ENCODE assay signal across 13 cellular contexts in the genomic region with DNA sequence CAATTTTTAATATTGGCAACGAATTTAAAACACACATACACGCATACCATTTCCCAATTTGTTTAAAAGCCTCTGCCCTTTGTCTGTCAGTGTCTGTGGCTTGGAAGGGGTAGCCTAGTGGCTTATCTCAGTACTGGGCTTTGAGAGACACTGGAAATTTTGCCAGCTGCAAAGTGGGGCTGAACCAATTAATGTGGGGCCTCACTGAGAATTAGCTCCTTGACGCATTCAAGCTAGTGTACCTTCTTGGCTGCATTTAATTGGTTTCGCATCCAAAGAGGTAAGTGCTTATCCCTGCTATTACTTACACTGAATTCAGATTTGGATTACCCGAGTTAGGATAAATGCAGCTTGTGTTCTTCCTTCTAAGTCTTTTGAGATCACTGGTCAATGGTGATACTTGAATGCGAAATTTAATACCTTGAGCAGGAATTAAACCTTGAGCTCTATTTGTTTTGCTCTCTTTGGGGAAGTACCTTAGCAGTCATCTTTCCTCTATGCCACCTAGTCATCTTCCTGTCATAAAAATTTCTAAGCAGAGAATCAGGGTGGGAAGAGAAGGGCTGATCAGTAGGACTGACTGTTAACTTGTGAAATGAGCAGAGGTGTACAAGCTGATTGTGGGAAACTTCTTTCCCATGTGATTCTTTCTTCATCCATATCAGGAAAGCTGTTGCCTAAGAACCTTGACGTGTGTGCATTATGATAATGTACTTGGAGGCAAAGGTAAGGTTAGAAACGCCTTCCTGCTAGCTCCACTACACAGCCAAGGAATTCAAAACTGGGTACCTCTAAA.
A peak's percentile ranks its signal among the peaks of the same experiment; 100 is the strongest.
DNase-seq lines count a peak whose midpoint lies in the region; ATAC-seq and TF ChIP-seq lines count a peak whose summit lies in the region.
"Had no signal": no experiment of that assay in that cellular context is flagged by ENCODE, and none has a peak within 500 bp of the region (broad histone marks: within the 10 kb centered on the region; RNA-seq: fewer than 3 reads in every experiment).

No MANE protein-coding gene starts in this region.

- peaks cover 31% of the 10 kb centered on the region for H3K27me3 Mint-ChIP-seq in activated CD8-positive, alpha-beta T cell treated with anti-CD3 and anti-CD28 coated beads for 36 hours
- peaks cover 19% of the 10 kb centered on the region for H3K27me3 Mint-ChIP-seq in activated CD8-positive, alpha-beta T cell treated with anti-CD3 and anti-CD28 coated beads, Interleukin-2, amount 10 ng/mL, durations not matched to agents 7 days and 5 days (ENCODE audit: low read depth)

- CTCF ChIA-PET in activated CD8-positive, alpha-beta T cell treated with anti-CD3 and anti-CD28 coated beads for 36 hours (lab: Charles Lee) = no interaction called here
- CTCF ChIA-PET in activated CD8-positive, alpha-beta T cell treated with anti-CD3 and anti-CD28 coated beads, Interleukin-2, amount 10 ng/mL, durations not matched to agents 7 days and 5 days (lab: Charles Lee) = interaction anchor here (1.1 kb wide), 1 partner anchor 352 kb away, joined by 3 read pairs; no protein-coding TSS in a partner anchor

- no peaks in the 10 kb centered on the region for H3K9me3 ChIP-seq in effector memory CD4-positive, alpha-beta T cell (ENCODE audit: control insufficient read depth, low read length)
- H3K9me3 ChIP-seq in lower lobe of right lung (no peaks in the 10 kb centered on the region), psoas muscle (no peaks in the 10 kb centered on the region)

- H3K27me3 ChIP-seq in effector memory CD4-positive, alpha-beta T cell (replicated peaks; ENCODE audit: control insufficient read depth, insufficient read depth, low read length, poor library complexity, severe bottlenecking) = no peaks in the 10 kb centered on the region
- H3K27me3 ChIP-seq in lower lobe of right lung (ENCODE audit: low read depth) = peaks cover 4% of the 10 kb centered on the region
- H3K27me3 ChIP-seq in psoas muscle (ENCODE audit: insufficient read depth in 3 of 3, low read length in 2 of 3) = peaks cover 0 to 11% (median 1%) of the 10 kb centered on the region in 3 donors

- H3K27ac ChIP-seq in effector memory CD4-positive, alpha-beta T cell (ENCODE audit: insufficient read depth, low read length, poor library complexity, severe bottlenecking) = no peak overlapping the region
- H3K27ac ChIP-seq in lower lobe of right lung (no peak overlapping the region), psoas muscle (no peak overlapping the region)

- TF ChIP-seq CTCF in activated CD8-positive, alpha-beta T cell treated with anti-CD3 and anti-CD28 coated beads for 36 hours (IDR thresholded peaks at IDR 0.05) = no peak
- TF ChIP-seq CTCF in lower lobe of right lung (IDR thresholded peaks at IDR 0.05) = no peak
- no peak for TF ChIP-seq CTCF in psoas muscle (IDR thresholded peaks at IDR 0.05)

- H3K4me1 Mint-ChIP-seq in activated CD8-positive, alpha-beta T cell treated with anti-CD3 and anti-CD28 coated beads for 36 hours (ENCODE audit: low read depth) = no peaks in the 10 kb centered on the region
- no peaks in the 10 kb centered on the region for H3K4me1 Mint-ChIP-seq in activated CD8-positive, alpha-beta T cell treated with anti-CD3 and anti-CD28 coated beads, Interleukin-2, amount 10 ng/mL, durations not matched to agents 7 days and 5 days (ENCODE audit: low read depth)
- no peaks in the 10 kb centered on the region for H3K4me1 Mint-ChIP-seq in stimulated activated effector memory CD8-positive, alpha-beta T cell treated with anti-CD3 and anti-CD28 coated beads, Interleukin-12 subunit alpha, Interleukin-12 subunit beta, amount 100 ng/mL, for 72 hours

- H3K36me3 Mint-ChIP-seq in activated CD8-positive, alpha-beta T cell treated with anti-CD3 and anti-CD28 coated beads for 36 hours (ENCODE audit: low read depth) = no peaks in the 10 kb centered on the region
- no peaks in the 10 kb centered on the region for H3K36me3 Mint-ChIP-seq in activated CD8-positive, alpha-beta T cell treated with anti-CD3 and anti-CD28 coated beads, Interleukin-2, amount 10 ng/mL, durations not matched to agents 7 days and 5 days (ENCODE audit: low read depth)
- no peaks in the 10 kb centered on the region for H3K36me3 Mint-ChIP-seq in stimulated activated effector memory CD8-positive, alpha-beta T cell treated with anti-CD3 and anti-CD28 coated beads, Interleukin-12 subunit alpha, Interleukin-12 subunit beta, amount 100 ng/mL, for 72 hours

- no peak overlapping the region for H3K4me3 ChIP-seq in effector memory CD4-positive, alpha-beta T cell (ENCODE audit: insufficient read depth, low read depth, low read length, poor library complexity, severe bottlenecking)
- H3K4me3 ChIP-seq in lower lobe of right lung (no peak overlapping the region), psoas muscle (no peak overlapping the region)

- intact Hi-C loops in activated CD8-positive, alpha-beta T cell treated with anti-CD3 and anti-CD28 coated beads for 36 hours (cut with micrococcal nuclease) = no loop called here
- intact Hi-C loops in lower lobe of right lung (cut with DNase I) (no loop called here), psoas muscle (cut with DNase I) (no loop called here)

- H3K4me3 Mint-ChIP-seq in activated CD8-positive, alpha-beta T cell treated with anti-CD3 and anti-CD28 coated beads for 36 hours = no peak overlapping the region
- no peak overlapping the region for H3K4me3 Mint-ChIP-seq in activated CD8-positive, alpha-beta T cell treated with anti-CD3 and anti-CD28 coated beads, Interleukin-2, amount 10 ng/mL, durations not matched to agents 7 days and 5 days
- H3K4me3 Mint-ChIP-seq in stimulated activated effector memory CD8-positive, alpha-beta T cell treated with anti-CD3 and anti-CD28 coated beads, Interleukin-12 subunit alpha, Interleukin-12 subunit beta, amount 100 ng/mL, for 72 hours = no peak overlapping the region

- WGBS in psoas muscle, 3 donors = 83 to 89% (median 84%) methylated on average over 8 of the region's 8 CpGs

- POLR2A ChIA-PET in activated CD8-positive, alpha-beta T cell treated with anti-CD3 and anti-CD28 coated beads for 36 hours (lab: Charles Lee) = no interaction called here
- POLR2A ChIA-PET in activated CD8-positive, alpha-beta T cell treated with anti-CD3 and anti-CD28 coated beads, Interleukin-2, amount 10 ng/mL, durations not matched to agents 7 days and 5 days (lab: Charles Lee) = no interaction called here

- peak; percentile 34 for ATAC-seq in activated CD8-positive, alpha-beta T cell treated with anti-CD3 and anti-CD28 coated beads for 36 hours
- ATAC-seq in activated CD8-positive, alpha-beta T cell treated with anti-CD3 and anti-CD28 coated beads, Interleukin-2, amount 10 ng/mL, durations not matched to agents 7 days and 5 days = no peak
- peak; percentile 68 for ATAC-seq in stimulated activated effector memory CD8-positive, alpha-beta T cell treated with anti-CD3 and anti-CD28 coated beads, Interleukin-12 subunit alpha, Interleukin-12 subunit beta, amount 100 ng/mL, for 72 hours
- ATAC-seq in lower lobe of right lung (no peak), psoas muscle (no peak)

- DNase-seq in activated CD8-positive, alpha-beta T cell treated with anti-CD3 and anti-CD28 coated beads for 36 hours = no peak
- no peak for DNase-seq in activated CD8-positive, alpha-beta T cell treated with anti-CD3 and anti-CD28 coated beads, Interleukin-2, amount 10 ng/mL, durations not matched to agents 7 days and 5 days
- DNase-seq in NCI-H2196 (lab: John Stamatoyannopoulos, UW; ENCODE audit: unreplicated experiment) (peak; percentile 42), dermis blood vessel endothelial cell (peak; percentile 51), lower lobe of right lung (no peak), psoas muscle (no peak)
- no peak for DNase-seq in stimulated activated effector memory CD8-positive, alpha-beta T cell treated with anti-CD3 and anti-CD28 coated beads, Interleukin-12 subunit alpha, Interleukin-12 subunit beta, amount 100 ng/mL, for 72 hours (ENCODE audit: low spot score in 2 of 2)
- no peak for DNase-seq in effector memory CD4-positive, alpha-beta T cell
- DNase-seq: activated T-cell treated with anti-CD3 and anti-CD28 coated beads for 4 hours, DMS153, mesenchymal stem cell, NCI-H446 treated with DMSO at 0.1 percent for 48 hours, occipital lobe had no signal

- H3K27ac Mint-ChIP-seq in activated CD8-positive, alpha-beta T cell treated with anti-CD3 and anti-CD28 coated beads for 36 hours = no peak overlapping the region
- H3K27ac Mint-ChIP-seq in activated CD8-positive, alpha-beta T cell treated with anti-CD3 and anti-CD28 coated beads, Interleukin-2, amount 10 ng/mL, durations not matched to agents 7 days and 5 days = no peak overlapping the region
- no peak overlapping the region for H3K27ac Mint-ChIP-seq in stimulated activated effector memory CD8-positive, alpha-beta T cell treated with anti-CD3 and anti-CD28 coated beads, Interleukin-12 subunit alpha, Interleukin-12 subunit beta, amount 100 ng/mL, for 72 hours

- H3K9me3 Mint-ChIP-seq in activated CD8-positive, alpha-beta T cell treated with anti-CD3 and anti-CD28 coated beads for 36 hours = no peaks in the 10 kb centered on the region
- H3K9me3 Mint-ChIP-seq in activated CD8-positive, alpha-beta T cell treated with anti-CD3 and anti-CD28 coated beads, Interleukin-2, amount 10 ng/mL, durations not matched to agents 7 days and 5 days (ENCODE audit: insufficient read depth) = no peaks in the 10 kb centered on the region
- no peaks in the 10 kb centered on the region for H3K9me3 Mint-ChIP-seq in stimulated activated effector memory CD8-positive, alpha-beta T cell treated with anti-CD3 and anti-CD28 coated beads, Interleukin-12 subunit alpha, Interleukin-12 subunit beta, amount 100 ng/mL, for 72 hours

- H3K36me3 ChIP-seq in effector memory CD4-positive, alpha-beta T cell (ENCODE audit: control insufficient read depth, insufficient read depth, low read length) = no peaks in the 10 kb centered on the region
- H3K36me3 ChIP-seq in lower lobe of right lung (no peaks in the 10 kb centered on the region), psoas muscle (ENCODE audit: insufficient read depth in 1 of 2, low read depth in 1 of 2) (no peaks in the 10 kb centered on the region)

- no peaks in the 10 kb centered on the region for H3K4me1 ChIP-seq in effector memory CD4-positive, alpha-beta T cell (ENCODE audit: control insufficient read depth, insufficient read depth, low read length, poor library complexity, severe bottlenecking)
- H3K4me1 ChIP-seq in lower lobe of right lung = peaks cover 11% of the 10 kb centered on the region
- H3K4me1 ChIP-seq in psoas muscle = no peaks in the 10 kb centered on the region

Comparison
In these comparisons a context has a peak if more than half of its experiments do, and no peak if none do; other contexts are left out.
1. ATAC-seq: peak in activated CD8-positive, alpha-beta T cell treated with anti-CD3 and anti-CD28 coated beads for 36 hours (single experiment) and stimulated activated effector memory CD8-positive, alpha-beta T cell treated with anti-CD3 and anti-CD28 coated beads, Interleukin-12 subunit alpha, Interleukin-12 subunit beta, amount 100 ng/mL, for 72 hours (single experiment); none in activated CD8-positive, alpha-beta T cell treated with anti-CD3 and anti-CD28 coated beads, Interleukin-2, amount 10 ng/mL, durations not matched to agents 7 days and 5 days (single experiment), lower lobe of right lung (0 of 2) and psoas muscle (0 of 4).
2. DNase-seq: peak in NCI-H2196 (single experiment) and dermis blood vessel endothelial cell (single experiment); none in activated CD8-positive, alpha-beta T cell treated with anti-CD3 and anti-CD28 coated beads for 36 hours (single experiment), activated CD8-positive, alpha-beta T cell treated with anti-CD3 and anti-CD28 coated beads, Interleukin-2, amount 10 ng/mL, durations not matched to agents 7 days and 5 days (single experiment), stimulated activated effector memory CD8-positive, alpha-beta T cell treated with anti-CD3 and anti-CD28 coated beads, Interleukin-12 subunit alpha, Interleukin-12 subunit beta, amount 100 ng/mL, for 72 hours (0 of 2), effector memory CD4-positive, alpha-beta T cell (0 of 3), lower lobe of right lung (single experiment) and psoas muscle (0 of 2).